Comparison of ENCODE assay signal across 10 cellular contexts in the genomic region with DNA sequence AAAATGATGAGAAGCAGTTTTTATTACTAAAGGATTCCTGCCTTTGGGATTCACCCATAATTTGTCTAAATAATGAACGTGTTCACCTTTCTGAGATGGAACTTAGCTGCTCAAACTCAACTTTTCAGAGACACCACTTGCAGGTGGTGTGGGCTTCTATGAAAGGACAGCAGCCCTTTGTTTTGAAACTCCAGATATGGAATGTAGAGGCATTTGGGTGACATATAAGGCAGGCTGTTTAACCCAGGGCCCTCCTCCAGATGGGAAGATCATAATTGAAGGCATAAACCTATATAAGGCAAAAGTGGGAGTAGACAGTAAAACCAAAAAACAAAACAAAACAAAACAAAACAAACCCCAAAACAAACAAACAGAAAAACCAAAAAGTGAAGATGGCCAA. TPM values are rescaled to one million over a fixed set of nuclear protein-coding genes. Genes with fewer than 3 reads are reported as not detected.
A peak's percentile ranks its signal among the peaks of the same experiment; 100 is the strongest.
DNase-seq lines count a peak whose midpoint lies in the region; ATAC-seq and TF ChIP-seq lines count a peak whose summit lies in the region.
"Had no signal": no experiment of that assay in that cellular context is flagged by ENCODE, and none has a peak within 500 bp of the region (broad histone marks: within the 10 kb centered on the region; RNA-seq: fewer than 3 reads in every experiment).

No MANE protein-coding gene starts in this region.

- H3K27ac Mint-ChIP-seq in endodermal cell = peak overlapping the region; percentile 88

- peak overlapping the region; percentile 48; the same call in 1 of the 2 replicates for H3K4me3 ChIP-seq in GM12864 (ENCODE audit: low read depth, low read length)
- H3K4me3 ChIP-seq in NB4 (ENCODE audit: low read depth, low read length) = peak overlapping the region; percentile 12
- no peak overlapping the region for H3K4me3 ChIP-seq in endodermal cell (ENCODE audit: low read length)
- H3K4me3 ChIP-seq in skeletal muscle cell (ENCODE audit: low read depth, low read length) = peak overlapping the region; percentile 51

- H3K9me3 Mint-ChIP-seq in endodermal cell = peaks cover 8% of the 10 kb centered on the region

- no peak overlapping the region for H3K27ac ChIP-seq in endodermal cell (ENCODE audit: low read depth, low read length)

- H3K4me3 Mint-ChIP-seq in endodermal cell = peak overlapping the region; percentile 58

- H3K9ac ChIP-seq in endodermal cell (ENCODE audit: extremely low read depth, low read length, poor library complexity, severe bottlenecking) = no peak overlapping the region

- no peak for ATAC-seq in HG02840 (IDR thresholded peaks at IDR 0.05; ENCODE audit: low FRiP score, unreplicated experiment)

- no peaks in the 10 kb centered on the region for H3K27me3 Mint-ChIP-seq in endodermal cell (ENCODE audit: insufficient read depth)

- TF ChIP-seq POLR2A in NB4 (IDR thresholded peaks at IDR 0.05; ENCODE audit: extremely low read depth, insufficient read length) = no peak

- DNase-seq in GM12864 (ENCODE audit: low read depth) = no peak
- DNase-seq in NB4 (ENCODE audit: low read depth) = no peak
- DNase-seq in endodermal cell = no peak
- no peak for DNase-seq in skeletal muscle cell (ENCODE audit: low read depth)
- DNase-seq in stimulated activated CD4-positive, alpha-beta T cell treated with anti-CD3 and anti-CD28 coated beads, Interleukin-4, amount 100 ng/mL, for 4 hours = no peak
- no peak for DNase-seq in amniotic stem cell (lab: John Stamatoyannopoulos, UW)
- DNase-seq in epidermal melanocyte (ENCODE audit: insufficient read length, low spot score) = no peak
- DNase-seq: NCI-H1436 had no signal

- H3K4me1 ChIP-seq in endodermal cell (ENCODE audit: control insufficient read depth, insufficient read depth, low read length) = no peaks in the 10 kb centered on the region

- no peaks in the 10 kb centered on the region for H3K36me3 Mint-ChIP-seq in endodermal cell (ENCODE audit: low read depth)

- WGBS in endodermal cell (ENCODE audit: insufficient coverage in 1 of 2, insufficient read length in 1 of 2), 2 experiments = 80 to 89% methylated on average over 1 of the region's 1 CpG

- H3K27me3 ChIP-seq in endodermal cell (ENCODE audit: control insufficient read depth, insufficient read depth, low read length, poor library complexity, severe bottlenecking) = no peaks in the 10 kb centered on the region

- peaks cover 29% of the 10 kb centered on the region for H3K4me1 Mint-ChIP-seq in endodermal cell

- no peaks in the 10 kb centered on the region for H3K36me3 ChIP-seq in endodermal cell (ENCODE audit: control insufficient read depth, insufficient read depth, low read length)

- no peaks in the 10 kb centered on the region for H3K9me3 ChIP-seq in endodermal cell (ENCODE audit: control insufficient read depth, low read length)

- TF ChIP-seq CTCF in GM12864 (IDR thresholded peaks at IDR 0.05; ENCODE audit: low read depth, low read length, missing control alignments) (no peak), NB4 (IDR thresholded peaks at IDR 0.05; ENCODE audit: low read depth, low read length) (no peak), endodermal cell (conservative IDR thresholded peaks at IDR 0.05) (no peak)

RNA-seq across cellular contexts. Expression of gene HUS1, which starts 11.9 kb away (rescaled TPM):
- total RNA-seq in endodermal cell = 10 to 100 TPM; 37.0 to 42.5 TPM
- polyA plus RNA-seq in endodermal cell (2013, experiment 1 of 2) = 19.0 TPM
- 21.8 TPM for polyA plus RNA-seq in endodermal cell (2013, experiment 2 of 2)

RNA-seq across cellular contexts. Expression of gene SUN3, which starts 37.6 kb away (rescaled TPM):
- not detected for total RNA-seq in endodermal cell
- not detected for polyA plus RNA-seq in endodermal cell (2013, experiment 1 of 2)
- not detected for polyA plus RNA-seq in endodermal cell (2013, experiment 2 of 2)
- total RNA-seq: dermis blood vessel endothelial cell had no signal

RNA-seq across cellular contexts. Expression of gene PKD1L1, which starts 43.0 kb away (rescaled TPM):
- total RNA-seq in endodermal cell = under 1 TPM; 0.13 to 0.20 TPM
- 0.18 TPM for polyA plus RNA-seq in endodermal cell (2013, experiment 1 of 2)
- polyA plus RNA-seq in endodermal cell (2013, experiment 2 of 2) = 0.08 TPM

RNA-seq across cellular contexts. Expression of gene C7orf57, which starts 44.1 kb away (rescaled TPM):
- under 1 TPM in 1 of 2 donors, not detected in 1; 0.57 TPM for total RNA-seq in endodermal cell
- 0.28 TPM for polyA plus RNA-seq in endodermal cell (2013, experiment 1 of 2)
- polyA plus RNA-seq in endodermal cell (2013, experiment 2 of 2) = 0.12 TPM
- total RNA-seq: dermis blood vessel endothelial cell had no signal
